27 cellular contexts compared by ENCODE assay signal in the genomic region with DNA sequence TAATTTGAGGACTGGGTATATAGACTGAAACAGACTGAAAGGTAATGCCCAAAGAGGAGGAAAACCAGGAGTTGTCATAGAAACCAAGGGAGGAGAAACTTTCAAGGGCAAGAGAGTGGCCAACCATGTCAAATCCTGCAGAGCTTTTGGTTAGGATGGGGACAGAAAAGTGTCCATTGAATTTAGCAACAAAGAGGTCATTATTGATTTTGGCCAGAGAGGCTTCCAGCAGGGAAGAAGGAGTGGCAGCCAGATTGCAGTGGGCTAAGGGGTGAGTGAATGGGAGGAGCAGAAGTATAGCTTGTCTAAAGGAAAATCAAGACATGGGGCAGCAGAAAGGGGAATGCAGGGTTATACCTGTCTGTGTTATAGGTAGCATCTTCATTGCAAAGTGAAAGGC.
"Had no signal": no experiment of that assay in that cellular context is flagged by ENCODE, and none has a peak within 500 bp of the region (broad histone marks: within the 10 kb centered on the region; RNA-seq: fewer than 3 reads in every experiment).

No MANE protein-coding gene starts in this region.

- H3K27me3 Mint-ChIP-seq: naive B cell; progenitor cell of endocrine pancreas; stimulated activated naive B cell treated with anti-CD40 and anti-IgM and Interleukin-4, amounts not matched to agents 10 μg/mL and 1 μg/mL and 100 μg/mL, for 72 hours had no signal

- H3K4me2 ChIP-seq: hepatocyte had no signal

- H3K4me3 Mint-ChIP-seq: mesothelial cell of epicardium; natural killer cell; nephron progenitor cell; stimulated activated naive B cell treated with anti-CD40 and anti-IgM and Interleukin-4, amounts not matched to agents 10 μg/mL and 1 μg/mL and 100 μg/mL, for 72 hours had no signal

- H3K9me3 Mint-ChIP-seq: naive B cell, natural killer cell, nephron progenitor cell had no signal

- H3K4me1 ChIP-seq: left lung, right atrium auricular region, testis, thyroid gland, transverse colon, upper lobe of left lung had no signal

- H3K27ac ChIP-seq: hepatocyte, left lung, ovary, right atrium auricular region, skin epidermis, stomach, testis, thyroid gland, transverse colon, upper lobe of left lung, vagina had no signal

- DNase-seq: islet precursor cell; left cardiac atrium; left lung; mesendoderm; naive B cell; natural killer cell; nephron progenitor cell; ovary; stimulated activated CD4-positive, alpha-beta T cell treated with anti-CD3 and anti-CD28 coated beads, Interleukin-12 subunit alpha, Interleukin-12 subunit beta, amount 100 ng/mL, for 4 hours; stimulated activated CD4-positive, alpha-beta T cell treated with anti-CD3 and anti-CD28 coated beads, Interleukin-15, amount 100 ng/mL, for 24 hours; stimulated activated CD4-positive, alpha-beta T cell treated with anti-CD3 and anti-CD28 coated beads, Interleukin-2, amount 100 ng/mL, for 24 hours; stimulated activated CD4-positive, alpha-beta T cell treated with anti-CD3 and anti-CD28 coated beads, Interleukin-4, amount 100 ng/mL, for 1 hour; stimulated activated naive B cell treated with anti-CD40 and anti-IgM and Interleukin-4, amounts not matched to agents 10 μg/mL and 1 μg/mL and 100 μg/mL, for 72 hours; stimulated activated naive CD8-positive, alpha-beta T cell treated with anti-CD3 and anti-CD28 coated beads, Interleukin-15, Interleukin-2, amounts not matched to agents 100 U/mL and 50 U/mL, for 24 hours; stomach; testis; thyroid gland; transverse colon; upper lobe of left lung had no signal

- H3K27me3 ChIP-seq: hepatocyte, left lung, ovary, right atrium auricular region, stomach, testis, thyroid gland, transverse colon, upper lobe of left lung, vagina had no signal

- H3K9me3 ChIP-seq: left lung, ovary, right atrium auricular region, stomach, testis, thyroid gland, transverse colon, upper lobe of left lung, vagina had no signal

- H3K27ac Mint-ChIP-seq: mesothelial cell of epicardium; natural killer cell; progenitor cell of endocrine pancreas; stimulated activated naive B cell treated with anti-CD40 and anti-IgM and Interleukin-4, amounts not matched to agents 10 μg/mL and 1 μg/mL and 100 μg/mL, for 72 hours had no signal

- H3K36me3 Mint-ChIP-seq: mesothelial cell of epicardium, natural killer cell had no signal

- H3K79me2 ChIP-seq: hepatocyte had no signal

- H3K4me1 Mint-ChIP-seq: nephron progenitor cell had no signal

- H3K4me3 ChIP-seq: hepatocyte, left lung, lung, ovary, right atrium auricular region, skin epidermis, stomach, testis, thyroid gland, transverse colon, upper lobe of left lung, vagina had no signal

- H3K36me3 ChIP-seq: left lung, ovary, right atrium auricular region, stomach, thyroid gland, transverse colon, vagina had no signal

- ATAC-seq: left cardiac atrium; left lung; natural killer cell; sciatic nerve; stimulated activated naive B cell treated with anti-CD40 and anti-IgM and Interleukin-4, amounts not matched to agents 10 μg/mL and 1 μg/mL and 100 μg/mL, for 72 hours; stimulated activated naive CD8-positive, alpha-beta T cell treated with anti-CD3 and anti-CD28 coated beads, Interleukin-15, Interleukin-2, amounts not matched to agents 100 U/mL and 50 U/mL, for 24 hours had no signal

- H2AFZ ChIP-seq: hepatocyte had no signal
